Comparison of ENCODE assay signal across 8 cellular contexts in genomic region chr3:138944842-138945645, GRCh38. TPM values are rescaled to one million over a fixed set of nuclear protein-coding genes. Genes with fewer than 3 reads are reported as not detected.
DNase-seq lines count a peak whose midpoint lies in the region; TF ChIP-seq lines count a peak whose summit lies in the region.

No MANE protein-coding gene starts in this region.

- no peaks in the 10 kb centered on the region for H3F3A ChIP-seq in PC-9 (ENCODE audit: insufficient read depth, low read depth)

- H3K27ac Mint-ChIP-seq in endodermal cell (no peak overlapping the region), osteocyte (ENCODE audit: unreplicated experiment) (no peak overlapping the region)

- H3K27ac ChIP-seq in SK-N-MC (no peak overlapping the region), endodermal cell (ENCODE audit: low read depth, low read length) (no peak overlapping the region), PC-9 (no peak overlapping the region), Karpas-422 (ENCODE audit: low read length) (no peak overlapping the region)

- WGBS in endodermal cell (ENCODE audit: insufficient coverage in 1 of 2, insufficient read length in 1 of 2), 2 experiments, result 1% methylated on average over 35 to 83 of the region's 83 CpGs

- H4K20me1 ChIP-seq in PC-9 (ENCODE audit: insufficient read depth) (no peaks in the 10 kb centered on the region), Karpas-422 (ENCODE audit: insufficient read depth, low read depth, low read length) (no peaks in the 10 kb centered on the region)

- TF ChIP-seq CTCF in GM13976 (IDR thresholded peaks at IDR 0.05; ENCODE audit: borderline replicate concordance, control extremely low read depth, extremely low read depth, insufficient read depth, missing control alignments) (no peak), endodermal cell (conservative IDR thresholded peaks at IDR 0.05) (no peak), osteocyte (IDR thresholded peaks at IDR 0.05) (no peak), PC-9 (conservative IDR thresholded peaks at IDR 0.05) (no peak)

- CTCF ChIA-PET in PC-9 (lab: Charles Lee), result no interaction called here

- POLR2A ChIA-PET in PC-9 (lab: Charles Lee; ENCODE audit: unreplicated experiment), result no interaction called here

- H3K36me3 Mint-ChIP-seq in endodermal cell (ENCODE audit: low read depth), result no peaks in the 10 kb centered on the region
- H3K36me3 Mint-ChIP-seq in osteocyte (ENCODE audit: unreplicated experiment), result no peaks in the 10 kb centered on the region

- H3K27me3 ChIP-seq in endodermal cell (ENCODE audit: control insufficient read depth, insufficient read depth, low read length, poor library complexity, severe bottlenecking), result peaks cover 100% of the 10 kb centered on the region
- 0 out of 2 replicates have a peak, but pooled peaks cover 6% of the 10 kb centered on the region for H3K27me3 ChIP-seq in PC-9 (ENCODE audit: insufficient read depth, low read depth)
- H3K27me3 ChIP-seq in Karpas-422 (ENCODE audit: low read length), result no peaks in the 10 kb centered on the region

- H3K9me2 ChIP-seq in PC-9 (ENCODE audit: insufficient read depth) (no peaks in the 10 kb centered on the region), Karpas-422 (replicated peaks; ENCODE audit: insufficient read depth, low read length) (no peaks in the 10 kb centered on the region)

- H3K9ac ChIP-seq in SK-N-MC (ENCODE audit: insufficient read length) (no peak overlapping the region), endodermal cell (ENCODE audit: extremely low read depth, low read length, poor library complexity, severe bottlenecking) (no peak overlapping the region), Karpas-422 (ENCODE audit: low read length) (no peak overlapping the region)

- H3K9me3 ChIP-seq in SK-N-MC (ENCODE audit: low read depth, low read length) (no peaks in the 10 kb centered on the region), endodermal cell (ENCODE audit: control insufficient read depth, low read length) (no peaks in the 10 kb centered on the region), PC-9 (ENCODE audit: insufficient read depth, low read depth) (no peaks in the 10 kb centered on the region), Karpas-422 (ENCODE audit: low read length) (no peaks in the 10 kb centered on the region)

- H3K79me2 ChIP-seq in PC-9 (ENCODE audit: low read depth) (no peaks in the 10 kb centered on the region), Karpas-422 (ENCODE audit: low read length) (no peaks in the 10 kb centered on the region)

- in situ Hi-C loops in GM13976 (cut with MboI; ENCODE audit: low sequenced_read_pairs, unreplicated experiment), result no loop called here

- H2AFZ ChIP-seq in PC-9 (no peak overlapping the region), Karpas-422 (ENCODE audit: low read length) (no peak overlapping the region)

- intact Hi-C loops in PC-9 (cut with micrococcal nuclease; ENCODE audit: unreplicated experiment), result loop anchor here (5.0 kb wide), 2 partner anchors 167 to 397 kb away; partner anchors contain the start of gene MRPS22

- H3K9me3 Mint-ChIP-seq in endodermal cell (peaks cover 2% of the 10 kb centered on the region), osteocyte (ENCODE audit: unreplicated experiment) (no peaks in the 10 kb centered on the region)

- no TSS peak for BruUV-seq in PC-9 (replicated peaks; lab: Mats Ljungman, UMichigan)

- H3K4me3 ChIP-seq in SK-N-MC (peak overlapping the region; percentile 71), endodermal cell (ENCODE audit: low read length) (peak overlapping the region; percentile 29), PC-9 (no peak overlapping the region), Karpas-422 (ENCODE audit: low read length) (no peak overlapping the region)

- H3K4me1 ChIP-seq in endodermal cell (ENCODE audit: control insufficient read depth, insufficient read depth, low read length), result peaks cover 3% of the 10 kb centered on the region
- no peaks in the 10 kb centered on the region for H3K4me1 ChIP-seq in PC-9 (replicated peaks; ENCODE audit: insufficient read depth)
- no peaks in the 10 kb centered on the region for H3K4me1 ChIP-seq in Karpas-422 (ENCODE audit: low read length)

- H3K4me3 Mint-ChIP-seq in endodermal cell (peak overlapping the region; percentile 47), osteocyte (ENCODE audit: unreplicated experiment) (peak overlapping the region; percentile 70)

- DNase-seq in GM13976 (ENCODE audit: low spot score), result peak; percentile 43
- DNase-seq in SK-N-MC (ENCODE audit: low read depth, low spot score), result no peak
- DNase-seq in endodermal cell, result peak; percentile 89
- no peak for DNase-seq in osteocyte (ENCODE audit: extremely low spot score, unreplicated experiment)
- no peak for DNase-seq in PC-9
- no peak for DNase-seq in NCI-H187 treated with DMSO at 0.1 percent for 48 hours (lab: John Stamatoyannopoulos, UW)
- DNase-seq in DMS 273 (lab: John Stamatoyannopoulos, UW; ENCODE audit: unreplicated experiment), result no peak
- no peak for DNase-seq in Karpas-422

- H3K4me1 Mint-ChIP-seq in endodermal cell (peaks cover 30% of the 10 kb centered on the region), osteocyte (ENCODE audit: unreplicated experiment) (peaks cover 28% of the 10 kb centered on the region)

- no peaks in the 10 kb centered on the region for H3K36me3 ChIP-seq in SK-N-MC (ENCODE audit: insufficient read depth, low read length)
- H3K36me3 ChIP-seq in endodermal cell (ENCODE audit: control insufficient read depth, insufficient read depth, low read length), result no peaks in the 10 kb centered on the region
- no peaks in the 10 kb centered on the region for H3K36me3 ChIP-seq in PC-9 (ENCODE audit: low read depth)
- H3K36me3 ChIP-seq in Karpas-422 (ENCODE audit: insufficient read depth, low read length), result no peaks in the 10 kb centered on the region

- H3K4me2 ChIP-seq in PC-9 (no peak overlapping the region), Karpas-422 (ENCODE audit: low read depth, low read length, poor library complexity, severe bottlenecking) (no peak overlapping the region)

- peaks cover 94% of the 10 kb centered on the region for H3K27me3 Mint-ChIP-seq in endodermal cell (ENCODE audit: insufficient read depth)
- peaks cover 82% of the 10 kb centered on the region for H3K27me3 Mint-ChIP-seq in osteocyte (ENCODE audit: unreplicated experiment)

RNA-seq across cellular contexts. Expression of gene FOXL2, which starts 1.9 kb away (rescaled TPM):
- total RNA-seq in endodermal cell, result under 1 TPM; 0.11 to 0.24 TPM
- polyA plus RNA-seq in endodermal cell (2013, experiment 1 of 2), result 0.21 TPM
- 0.12 TPM for polyA plus RNA-seq in endodermal cell (2013, experiment 2 of 2)
- 0.21 and 0.24 TPM in 2 replicates for total RNA-seq in osteocyte
- total RNA-seq in PC-9 (2021), result not detected in 2 replicates
- total RNA-seq in Karpas-422 (2014; rRNA removed; shearing (Covaris generic); ENCODE audit: low replicate concordance), result not detected in 2 replicates

RNA-seq across cellular contexts. Expression of gene FOXL2NB, which starts 2.0 kb away (rescaled TPM):
- total RNA-seq in endodermal cell, result under 1 TPM; 0.24 to 0.40 TPM
- polyA plus RNA-seq in endodermal cell (2013, experiment 1 of 2), result 0.07 TPM
- polyA plus RNA-seq in endodermal cell (2013, experiment 2 of 2), result not detected
- total RNA-seq in osteocyte, result 0.21 TPM in 1 of 2 replicates, not detected in the other
- total RNA-seq in PC-9 (2021), result 0.09 and 0.18 TPM in 2 replicates
- total RNA-seq in Karpas-422 (2014; rRNA removed; shearing (Covaris generic); ENCODE audit: low replicate concordance), result not detected in 2 replicates

Comparison
In these comparisons a context has a peak if more than half of its experiments do, and no peak if none do; other contexts are left out.
1. DNase-seq: peak in GM13976 (single experiment) and endodermal cell (single experiment); none in SK-N-MC (single experiment), osteocyte (single experiment), PC-9 (0 of 2), NCI-H187 treated with DMSO at 0.1 percent for 48 hours (single experiment), DMS 273 (single experiment) and Karpas-422 (single experiment).
2. H3K4me3 ChIP-seq: peak in SK-N-MC (single experiment) and endodermal cell (single experiment); none in PC-9 (single experiment) and Karpas-422 (single experiment).